ENCODE assay signal across 3 cellular contexts in the genomic region with DNA sequence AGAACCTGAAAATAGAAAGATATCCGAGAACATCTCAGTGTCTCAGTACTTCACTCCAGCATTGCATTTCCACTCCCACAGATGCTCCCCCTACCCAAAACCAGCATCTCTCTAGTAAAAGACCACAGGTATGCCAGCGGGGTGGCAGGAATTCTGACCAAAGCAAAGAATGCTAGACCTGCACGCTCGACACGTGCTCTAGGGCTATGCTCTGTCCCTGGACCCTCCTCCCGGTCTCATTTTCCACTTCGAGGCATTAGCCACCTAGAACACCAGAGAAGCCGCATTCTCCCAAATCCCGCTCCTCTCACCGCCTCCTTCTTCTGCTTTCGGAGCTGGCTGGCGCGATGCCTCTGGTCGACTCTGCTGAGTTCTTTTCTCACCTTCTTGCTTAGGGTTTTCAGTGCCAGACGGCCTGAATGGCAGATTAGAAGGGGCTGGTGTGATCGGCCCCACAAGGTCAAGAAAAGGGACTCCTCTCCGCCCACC.
TF ChIP-seq lines count a peak whose summit lies in the region.

No MANE protein-coding gene starts in this region.

TF ChIP-seq in K562, 482 proteins besides CTCF, POLR2A, EP300 and RAD21:
- TF ChIP-seq SIN3A (IDR thresholded peaks at IDR 0.05; ENCODE audit: borderline replicate concordance in 2 of 2, control insufficient read depth in 1 of 2, low read depth in 2 of 2, low read length in 2 of 2) (peak in 1 of 2 experiments; percentile 37; a peak in 1 of 4 replicates), YY1 (IDR thresholded peaks at IDR 0.05; ENCODE audit: borderline replicate concordance in 1 of 3, control insufficient read depth in 1 of 3, extremely low read depth in 1 of 3, insufficient read depth in 3 of 3, insufficient read length in 1 of 3, insufficient replicate concordance in 2 of 3, low read depth in 1 of 3, low read length in 2 of 3) (no peak), GABPA (tag; conservative IDR thresholded peaks at IDR 0.05; ENCODE audit: low read depth) (0 out of 2 replicates have a peak, but pooled peaks have one; percentile 79), KAT2B (IDR thresholded peaks at IDR 0.05; ENCODE audit: low read depth, low read length) (no peak), CHD1 (IDR thresholded peaks at IDR 0.05; ENCODE audit: low read length) (peak; percentile 71)

TF ChIP-seq in liver, 16 proteins besides CTCF, POLR2A, EP300 and RAD21:
- no peak for TF ChIP-seq RXRA (IDR thresholded peaks at IDR 0.05)
- TF ChIP-seq FOXA1 (IDR thresholded peaks at IDR 0.05): no peak
- TF ChIP-seq GABPA (IDR thresholded peaks at IDR 0.05 in 1 of 2, conservative IDR thresholded peaks at IDR 0.05 in 1 of 2): no peak
- no peak for TF ChIP-seq TAF1 (conservative IDR thresholded peaks at IDR 0.05)
- no peak for TF ChIP-seq YY1 (IDR thresholded peaks at IDR 0.05)
- no peak for TF ChIP-seq NR2F2 (IDR thresholded peaks at IDR 0.05)
- no peak for TF ChIP-seq HNF4A (conservative IDR thresholded peaks at IDR 0.05)
- TF ChIP-seq JUND (IDR thresholded peaks at IDR 0.05): no peak
- TF ChIP-seq, protein P1, sequence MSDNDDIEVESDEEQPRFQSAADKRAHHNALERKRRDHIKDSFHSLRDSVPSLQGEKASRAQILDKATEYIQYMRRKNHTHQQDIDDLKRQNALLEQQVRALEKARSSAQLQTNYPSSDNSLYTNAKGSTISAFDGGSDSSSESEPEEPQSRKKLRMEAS (IDR thresholded peaks at IDR 0.05): no peak
- TF ChIP-seq SP1 (IDR thresholded peaks at IDR 0.05): no peak
- no peak for TF ChIP-seq HNF4G (IDR thresholded peaks at IDR 0.05)
- TF ChIP-seq, protein P2, sequence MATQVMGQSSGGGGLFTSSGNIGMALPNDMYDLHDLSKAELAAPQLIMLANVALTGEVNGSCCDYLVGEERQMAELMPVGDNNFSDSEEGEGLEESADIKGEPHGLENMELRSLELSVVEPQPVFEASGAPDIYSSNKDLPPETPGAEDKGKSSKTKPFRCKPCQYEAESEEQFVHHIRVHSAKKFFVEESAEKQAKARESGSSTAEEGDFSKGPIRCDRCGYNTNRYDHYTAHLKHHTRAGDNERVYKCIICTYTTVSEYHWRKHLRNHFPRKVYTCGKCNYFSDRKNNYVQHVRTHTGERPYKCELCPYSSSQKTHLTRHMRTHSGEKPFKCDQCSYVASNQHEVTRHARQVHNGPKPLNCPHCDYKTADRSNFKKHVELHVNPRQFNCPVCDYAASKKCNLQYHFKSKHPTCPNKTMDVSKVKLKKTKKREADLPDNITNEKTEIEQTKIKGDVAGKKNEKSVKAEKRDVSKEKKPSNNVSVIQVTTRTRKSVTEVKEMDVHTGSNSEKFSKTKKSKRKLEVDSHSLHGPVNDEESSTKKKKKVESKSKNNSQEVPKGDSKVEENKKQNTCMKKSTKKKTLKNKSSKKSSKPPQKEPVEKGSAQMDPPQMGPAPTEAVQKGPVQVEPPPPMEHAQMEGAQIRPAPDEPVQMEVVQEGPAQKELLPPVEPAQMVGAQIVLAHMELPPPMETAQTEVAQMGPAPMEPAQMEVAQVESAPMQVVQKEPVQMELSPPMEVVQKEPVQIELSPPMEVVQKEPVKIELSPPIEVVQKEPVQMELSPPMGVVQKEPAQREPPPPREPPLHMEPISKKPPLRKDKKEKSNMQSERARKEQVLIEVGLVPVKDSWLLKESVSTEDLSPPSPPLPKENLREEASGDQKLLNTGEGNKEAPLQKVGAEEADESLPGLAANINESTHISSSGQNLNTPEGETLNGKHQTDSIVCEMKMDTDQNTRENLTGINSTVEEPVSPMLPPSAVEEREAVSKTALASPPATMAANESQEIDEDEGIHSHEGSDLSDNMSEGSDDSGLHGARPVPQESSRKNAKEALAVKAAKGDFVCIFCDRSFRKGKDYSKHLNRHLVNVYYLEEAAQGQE (IDR thresholded peaks at IDR 0.05): no peak
- no peak for TF ChIP-seq EGR1 (IDR thresholded peaks at IDR 0.05; ENCODE audit: low read depth in 2 of 2)
- TF ChIP-seq, protein P3, sequence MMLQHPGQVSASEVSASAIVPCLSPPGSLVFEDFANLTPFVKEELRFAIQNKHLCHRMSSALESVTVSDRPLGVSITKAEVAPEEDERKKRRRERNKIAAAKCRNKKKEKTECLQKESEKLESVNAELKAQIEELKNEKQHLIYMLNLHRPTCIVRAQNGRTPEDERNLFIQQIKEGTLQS (IDR thresholded peaks at IDR 0.05): no peak
- TF ChIP-seq, protein P4, sequence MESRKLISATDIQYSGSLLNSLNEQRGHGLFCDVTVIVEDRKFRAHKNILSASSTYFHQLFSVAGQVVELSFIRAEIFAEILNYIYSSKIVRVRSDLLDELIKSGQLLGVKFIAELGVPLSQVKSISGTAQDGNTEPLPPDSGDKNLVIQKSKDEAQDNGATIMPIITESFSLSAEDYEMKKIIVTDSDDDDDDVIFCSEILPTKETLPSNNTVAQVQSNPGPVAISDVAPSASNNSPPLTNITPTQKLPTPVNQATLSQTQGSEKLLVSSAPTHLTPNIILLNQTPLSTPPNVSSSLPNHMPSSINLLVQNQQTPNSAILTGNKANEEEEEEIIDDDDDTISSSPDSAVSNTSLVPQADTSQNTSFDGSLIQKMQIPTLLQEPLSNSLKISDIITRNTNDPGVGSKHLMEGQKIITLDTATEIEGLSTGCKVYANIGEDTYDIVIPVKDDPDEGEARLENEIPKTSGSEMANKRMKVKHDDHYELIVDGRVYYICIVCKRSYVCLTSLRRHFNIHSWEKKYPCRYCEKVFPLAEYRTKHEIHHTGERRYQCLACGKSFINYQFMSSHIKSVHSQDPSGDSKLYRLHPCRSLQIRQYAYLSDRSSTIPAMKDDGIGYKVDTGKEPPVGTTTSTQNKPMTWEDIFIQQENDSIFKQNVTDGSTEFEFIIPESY (IDR thresholded peaks at IDR 0.05): no peak
- TF ChIP-seq FOXA2 (IDR thresholded peaks at IDR 0.05): no peak
TF ChIP-seq in liver: peak in this region for 0.

TF ChIP-seq in HEK293T, 16 proteins besides CTCF, POLR2A, EP300 and RAD21:
- TF ChIP-seq ZNF384 (IDR thresholded peaks at IDR 0.05) (no peak), ELF4 (IDR thresholded peaks at IDR 0.05) (no peak)
TF ChIP-seq in HEK293T: peak in this region for 0.
